Comparison of ENCODE assay signal across 9 cellular contexts in genomic region chr5:31194892-31195291, GRCh38. TPM values are rescaled to one million over a fixed set of nuclear protein-coding genes. Genes with fewer than 3 reads are reported as not detected.
DNase-seq lines count a peak whose midpoint lies in the region; ATAC-seq and TF ChIP-seq lines count a peak whose summit lies in the region.
"Had no signal": no experiment of that assay in that cellular context is flagged by ENCODE, and none has a peak within 500 bp of the region (broad histone marks: within the 10 kb centered on the region; RNA-seq: fewer than 3 reads in every experiment).

No MANE protein-coding gene starts in this region.

- POLR2A ChIA-PET in BJ (lab: Charles Lee) = no interaction called here

- TF ChIP-seq EP300 in gastroesophageal sphincter (IDR thresholded peaks at IDR 0.05) = no peak

- no peak overlapping the region for H2BK120ac ChIP-seq in trophoblast cell (ENCODE audit: insufficient read depth, low read length, poor library complexity)

- H4K12ac ChIP-seq in trophoblast cell (ENCODE audit: low read depth, low read length) = no peak overlapping the region

- CTCF ChIA-PET in BJ (lab: Yijun Ruan, JAX) = interaction anchor here (0.7 kb wide), 1 partner anchor 9 kb away, joined by 3 read pairs; no protein-coding TSS in a partner anchor

- H3K9me3 ChIP-seq in RWPE2 (ENCODE audit: severe bottlenecking) (no peaks in the 10 kb centered on the region), gastroesophageal sphincter (no peaks in the 10 kb centered on the region), trophoblast cell (ENCODE audit: insufficient read depth, low read depth, low read length) (no peaks in the 10 kb centered on the region)

- H2BK5ac ChIP-seq in trophoblast cell (ENCODE audit: low read depth, low read length, poor library complexity) = no peak overlapping the region

- DNase-seq in BJ (ENCODE audit: low read depth) (no peak), RWPE2 (ENCODE audit: low spot score) (no peak), trophoblast cell (no peak), substantia nigra (lab: John Stamatoyannopoulos, UW) (no peak), DMS153 treated with DMSO at 0.1 percent for 48 hours (lab: John Stamatoyannopoulos, UW; ENCODE audit: unreplicated experiment) (no peak), NCI-H187 (lab: John Stamatoyannopoulos, UW) (no peak), NCI-H2107 (lab: John Stamatoyannopoulos, UW) (no peak)
- DNase-seq: activated CD4-positive, alpha-beta T cell treated with anti-CD3 and anti-CD28 coated beads for 4 hours had no signal

- H3K36me3 ChIP-seq in BJ (ENCODE audit: control insufficient read depth, insufficient read depth, low read length) (no peaks in the 10 kb centered on the region), RWPE2 (ENCODE audit: low read depth) (no peaks in the 10 kb centered on the region), gastroesophageal sphincter (no peaks in the 10 kb centered on the region), trophoblast cell (ENCODE audit: control insufficient read depth in 1 of 2, insufficient read depth in 2 of 2, low read length in 2 of 2) (no peaks in the 10 kb centered on the region)

- H3K14ac ChIP-seq in trophoblast cell (ENCODE audit: low read length) = no peak overlapping the region

- H3K4me3 ChIP-seq in BJ (ENCODE audit: low read depth, low read length) = peak overlapping the region; percentile 48
- H3K4me3 ChIP-seq in RWPE2 (ENCODE audit: severe bottlenecking) = no peak overlapping the region
- H3K4me3 ChIP-seq in gastroesophageal sphincter = peak overlapping the region; percentile 54 to 60
- H3K4me3 ChIP-seq in trophoblast cell (ENCODE audit: low read depth, low read length) = no peak overlapping the region

- peaks cover 21% of the 10 kb centered on the region for H3K27me3 ChIP-seq in BJ (ENCODE audit: control insufficient read depth, insufficient read depth, low read length)
- peaks cover 80% of the 10 kb centered on the region for H3K27me3 ChIP-seq in RWPE2 (ENCODE audit: insufficient read depth, poor library complexity, severe bottlenecking)
- peaks cover 35% of the 10 kb centered on the region for H3K27me3 ChIP-seq in gastroesophageal sphincter
- H3K27me3 ChIP-seq in trophoblast cell (ENCODE audit: insufficient read depth, low read length) = peaks cover 24% of the 10 kb centered on the region

- no peaks in the 10 kb centered on the region for H3K79me1 ChIP-seq in trophoblast cell (ENCODE audit: low read length)

- no peak for TF ChIP-seq POLR2A in gastroesophageal sphincter (IDR thresholded peaks at IDR 0.05)

- no peak overlapping the region for H3K9ac ChIP-seq in trophoblast cell (ENCODE audit: low read length)

- WGBS in gastroesophageal sphincter (ENCODE audit: low coverage in 1 of 2), 2 donors = 23 to 30% methylated on average over 3 to 4 of the region's 4 CpGs
- WGBS in trophoblast cell (ENCODE audit: extremely low coverage, insufficient coverage, insufficient read length) = no CpG with 5 or more reads among the region's 4 CpGs

- peak overlapping the region; percentile 67 for H3K4me2 ChIP-seq in trophoblast cell (ENCODE audit: low read length)

- H3K23ac ChIP-seq in trophoblast cell (ENCODE audit: low read length) = no peak overlapping the region

- no peak overlapping the region for H2BK12ac ChIP-seq in trophoblast cell (ENCODE audit: low read length)

- ATAC-seq in RWPE2 (ENCODE audit: low read depth) (peak; percentile 57), gastroesophageal sphincter (no peak)

- H3K27ac ChIP-seq in RWPE2 (ENCODE audit: poor library complexity, severe bottlenecking) (no peak overlapping the region), gastroesophageal sphincter (peak overlapping the region in 2 of 4 donors; percentile 67 to 73), trophoblast cell (ENCODE audit: low read depth, low read length) (no peak overlapping the region), substantia nigra (ENCODE audit: low read depth, low read length, poor library complexity, severe bottlenecking) (no peak overlapping the region)

- no peak overlapping the region for H2AFZ ChIP-seq in trophoblast cell (ENCODE audit: insufficient read depth, low read length, poor library complexity)

- no peak overlapping the region for H4K8ac ChIP-seq in trophoblast cell (ENCODE audit: low read depth, low read length)

- H3K4me1 ChIP-seq in RWPE2 (ENCODE audit: insufficient read depth, poor library complexity, severe bottlenecking) (no peaks in the 10 kb centered on the region), gastroesophageal sphincter (peaks cover 0 to 42% (median 9%) of the 10 kb centered on the region in 3 donors), trophoblast cell (ENCODE audit: control insufficient read depth in 1 of 2, insufficient read depth in 2 of 2, low read length in 2 of 2) (peaks cover 0 to 3% of the 10 kb centered on the region in 2 experiments)

- H4K91ac ChIP-seq in trophoblast cell (ENCODE audit: low read depth, low read length) = no peak overlapping the region

- no peaks in the 10 kb centered on the region for H3K79me2 ChIP-seq in trophoblast cell (ENCODE audit: control insufficient read depth, insufficient read depth, low read length, poor library complexity)

- H3K4ac ChIP-seq in trophoblast cell (ENCODE audit: low read depth, low read length) = no peak overlapping the region

- no peak overlapping the region for H2AK5ac ChIP-seq in trophoblast cell (ENCODE audit: low read length)

- no peak overlapping the region for H3K18ac ChIP-seq in trophoblast cell (ENCODE audit: low read length)

- TF ChIP-seq CTCF in BJ (IDR thresholded peaks at IDR 0.05; ENCODE audit: insufficient read depth, low read depth, low read length) (no peak), RWPE2 (IDR thresholded peaks at IDR 0.05; ENCODE audit: poor library complexity, severe bottlenecking) (no peak), gastroesophageal sphincter (IDR thresholded peaks at IDR 0.05) (no peak)

RNA-seq across cellular contexts. Expression of gene CDH6, which starts 1.4 kb away (rescaled TPM):
- polyA plus RNA-seq in BJ (2011; rRNA removed) = 2.9 and 3.8 TPM in 2 replicates
- polyA minus RNA-seq in BJ (2011; rRNA and poly(A)+ RNA removed) = 4.6 and 5.5 TPM in 2 replicates
- 10 to 100 TPM in 1 of 4 donors, 1 to 10 TPM in 3; 5.5 to 10.9 (median 8.4) TPM for total RNA-seq in gastroesophageal sphincter
- 0.10 and 0.14 TPM in 2 replicates for polyA plus RNA-seq in trophoblast cell (2013)

Comparison
In these comparisons a context has a peak if more than half of its experiments do, and no peak if none do; other contexts are left out.
1. H3K4me3 ChIP-seq: peak in BJ (single experiment) and gastroesophageal sphincter (2 of 2); none in RWPE2 (single experiment) and trophoblast cell (single experiment).